In genomic region chr11:2920343-2920742, GRCh38 we compare ENCODE assay signal across 17 cellular contexts. TPM values are rescaled to one million over a fixed set of nuclear protein-coding genes. Genes with fewer than 3 reads are reported as not detected.
DNase-seq lines count a peak whose midpoint lies in the region; ATAC-seq, FAIRE-seq and TF ChIP-seq lines count a peak whose summit lies in the region.
"Had no signal": no experiment of that assay in that cellular context is flagged by ENCODE, and none has a peak within 500 bp of the region (broad histone marks: within the 10 kb centered on the region; RNA-seq: fewer than 3 reads in every experiment).

No MANE protein-coding gene starts in this region.

- no TSS peak for BruUV-seq in HepG2 (replicated peaks; lab: Mats Ljungman, UMichigan)

- FAIRE-seq in HepG2 (lab: Jason Lieb, UNC), result no peak
- FAIRE-seq: A204.1, H1 had no signal

- POLR2A ChIA-PET in HepG2 (lab: Yijun Ruan, JAX) (no interaction called here), RWPE1 (lab: Yijun Ruan, JAX; ENCODE audit: low non-redundant PET) (interaction anchor here (0.8 kb wide), 1 partner anchor 9 kb away, joined by 3 read pairs; no protein-coding TSS in a partner anchor)

- H2BK120ac ChIP-seq in mesenchymal stem cell (ENCODE audit: low read depth, low read length), result no peak overlapping the region

- TF ChIP-seq RAD21 in HepG2 (CRISPR knock-in tag; IDR thresholded peaks at IDR 0.05), result no peak

- H3K27ac Mint-ChIP-seq in stimulated activated effector memory CD8-positive, alpha-beta T cell treated with anti-CD3 and anti-CD28 coated beads, Interleukin-12 subunit alpha, Interleukin-12 subunit beta, amount 100 ng/mL, for 72 hours, result peak overlapping the region; percentile 52
- H3K27ac Mint-ChIP-seq: CD14-positive monocyte had no signal

- TF ChIP-seq EP300 in HepG2 (IDR thresholded peaks at IDR 0.05; ENCODE audit: low read depth in 2 of 2, low read length in 2 of 2), result no peak
- TF ChIP-seq EP300 in HepG2 (CRISPR knock-in tag; IDR thresholded peaks at IDR 0.05; ENCODE audit: borderline replicate concordance), result no peak

- ATAC-seq in HepG2 (no peak), right lobe of liver (no peak)
- no peak for ATAC-seq in stimulated activated effector memory CD8-positive, alpha-beta T cell treated with anti-CD3 and anti-CD28 coated beads, Interleukin-12 subunit alpha, Interleukin-12 subunit beta, amount 100 ng/mL, for 72 hours

- no peak for DNase-seq in HepG2 (ENCODE audit: low spot score)
- DNase-seq in right lobe of liver, result no peak
- no peak for DNase-seq in RWPE1 (ENCODE audit: low spot score)
- DNase-seq in mesenchymal stem cell, result no peak
- no peak for DNase-seq in stimulated activated effector memory CD8-positive, alpha-beta T cell treated with anti-CD3 and anti-CD28 coated beads, Interleukin-12 subunit alpha, Interleukin-12 subunit beta, amount 100 ng/mL, for 72 hours (ENCODE audit: low spot score in 2 of 2)
- DNase-seq in NK-92 (lab: John Stamatoyannopoulos, UW; ENCODE audit: unreplicated experiment), result no peak
- DNase-seq in NCI-H2171 treated with DMSO at 0.1 percent for 48 hours (lab: John Stamatoyannopoulos, UW), result no peak
- no peak for DNase-seq in stimulated activated CD4-positive, alpha-beta T cell treated with anti-CD3 and anti-CD28 coated beads, Interleukin-2, amount 100 ng/mL, for 48 hours
- DNase-seq: ACHN; BE2C; CD4-positive, alpha-beta memory T cell; DMS79 treated with DMSO at 0.1 percent for 48 hours; GF-D8 had no signal

- no peak overlapping the region for H3K4me3 Mint-ChIP-seq in stimulated activated effector memory CD8-positive, alpha-beta T cell treated with anti-CD3 and anti-CD28 coated beads, Interleukin-12 subunit alpha, Interleukin-12 subunit beta, amount 100 ng/mL, for 72 hours
- H3K4me3 Mint-ChIP-seq: CD14-positive monocyte; CD4-positive, alpha-beta memory T cell had no signal

- H3K18ac ChIP-seq in mesenchymal stem cell (ENCODE audit: low read depth in 1 of 2, low read length in 2 of 2), result no peak overlapping the region

- no peak overlapping the region for H2AK5ac ChIP-seq in mesenchymal stem cell (ENCODE audit: low read length, severe bottlenecking)

- H3K4ac ChIP-seq in mesenchymal stem cell (ENCODE audit: low read depth in 1 of 2, low read length in 2 of 2), result no peak overlapping the region

- H2BK12ac ChIP-seq in mesenchymal stem cell (ENCODE audit: low read length in 2 of 2), result no peak overlapping the region

- CTCF ChIA-PET in HepG2 (lab: Yijun Ruan, JAX; ENCODE audit: low intra/inter-chr PET ratio, low total read pairs) (no interaction called here), RWPE1 (lab: Yijun Ruan, JAX) (interaction anchor here (0.9 to 1.1 kb wide), 2 partner anchors 28 to 388 kb away, joined by 3 to 7 read pairs; no protein-coding TSS in a partner anchor)

- no peaks in the 10 kb centered on the region for H3K79me2 ChIP-seq in HepG2 (ENCODE audit: insufficient read depth, low read length)

- TF ChIP-seq CTCF in HepG2 (CRISPR knock-in tag; IDR thresholded peaks at IDR 0.05), result no peak
- no peak for TF ChIP-seq CTCF in right lobe of liver (IDR thresholded peaks at IDR 0.05)
- no peak for TF ChIP-seq CTCF in RWPE1 (conservative IDR thresholded peaks at IDR 0.05; ENCODE audit: low read depth)

- no peak overlapping the region for H2BK5ac ChIP-seq in mesenchymal stem cell (ENCODE audit: low read depth, low read length, poor library complexity, severe bottlenecking)

- H3K9ac ChIP-seq in HepG2 (ENCODE audit: insufficient read depth, low read depth, low read length) (no peak overlapping the region), mesenchymal stem cell (ENCODE audit: low read length) (no peak overlapping the region)

- H3K14ac ChIP-seq in mesenchymal stem cell (ENCODE audit: low read length in 2 of 2), result no peak overlapping the region

- H3K23ac ChIP-seq in mesenchymal stem cell (ENCODE audit: low read length in 2 of 2), result no peak overlapping the region

- in situ Hi-C loops in HepG2 (cut with HindIII; ENCODE audit: extremely low pct_ligation_motif_present, low pct_unique_long_range_greater_than_20kb), result no loop called here

- H3K9me3 Mint-ChIP-seq in stimulated activated effector memory CD8-positive, alpha-beta T cell treated with anti-CD3 and anti-CD28 coated beads, Interleukin-12 subunit alpha, Interleukin-12 subunit beta, amount 100 ng/mL, for 72 hours, result no peaks in the 10 kb centered on the region
- H3K9me3 Mint-ChIP-seq: CD14-positive monocyte; CD4-positive, alpha-beta memory T cell had no signal

- peaks cover 2% of the 10 kb centered on the region for H3K79me1 ChIP-seq in mesenchymal stem cell (replicated peaks; ENCODE audit: low read length, poor library complexity, severe bottlenecking)

- H2AFZ ChIP-seq in HepG2 (ENCODE audit: low read length) (no peak overlapping the region), mesenchymal stem cell (ENCODE audit: low read depth, low read length) (no peak overlapping the region)

- H4K8ac ChIP-seq in mesenchymal stem cell (ENCODE audit: low read length), result peak overlapping the region; percentile 20

- no peak overlapping the region for H3K27ac ChIP-seq in HepG2 (ENCODE audit: extremely low read length, insufficient read depth, low read length)
- H3K27ac ChIP-seq in right lobe of liver, result no peak overlapping the region
- H3K27ac ChIP-seq in RWPE1, result peak overlapping the region; percentile 21; the same call in 1 of the 2 replicates
- H3K27ac ChIP-seq in mesenchymal stem cell (ENCODE audit: low read length, poor library complexity, severe bottlenecking), result no peak overlapping the region

- no peaks in the 10 kb centered on the region for H3K4me1 Mint-ChIP-seq in stimulated activated effector memory CD8-positive, alpha-beta T cell treated with anti-CD3 and anti-CD28 coated beads, Interleukin-12 subunit alpha, Interleukin-12 subunit beta, amount 100 ng/mL, for 72 hours
- H3K4me1 Mint-ChIP-seq: CD14-positive monocyte; CD4-positive, alpha-beta memory T cell had no signal

- peaks cover 9% of the 10 kb centered on the region for H3K4me1 ChIP-seq in HepG2 (ENCODE audit: insufficient read depth, low read length)
- no peaks in the 10 kb centered on the region for H3K4me1 ChIP-seq in right lobe of liver
- H3K4me1 ChIP-seq in mesenchymal stem cell (ENCODE audit: control insufficient read depth, insufficient read depth, low read depth, low read length), result peaks cover 6% of the 10 kb centered on the region
- H3K4me1 ChIP-seq: HAP-1 had no signal

- 0 out of 2 replicates have a peak, but pooled peaks cover 2% of the 10 kb centered on the region for H4K20me1 ChIP-seq in HepG2 (ENCODE audit: insufficient read depth, low read length)

- 90% methylated on average over 10 of the region's 12 CpGs for WGBS in HepG2 (ENCODE audit: low lambda C conversion rate)
- 92% methylated on average over 5 of the region's 12 CpGs for WGBS in right lobe of liver (ENCODE audit: insufficient coverage, low coverage, low lambda C conversion rate, missing lambda C conversion rate)
- 97% methylated on average over 12 of the region's 12 CpGs for WGBS in mesenchymal stem cell

- intact Hi-C loops in HepG2 (cut with micrococcal nuclease; ENCODE audit: unreplicated experiment), result no loop called here
- intact Hi-C loops in right lobe of liver (cut with DNase I), result no loop called here

- no peaks in the 10 kb centered on the region for H3K27me3 ChIP-seq in HepG2 (ENCODE audit: control insufficient read depth in 1 of 2, insufficient read depth in 2 of 2, low read length in 2 of 2)
- H3K27me3 ChIP-seq in right lobe of liver, result no peaks in the 10 kb centered on the region
- H3K27me3 ChIP-seq in mesenchymal stem cell (ENCODE audit: control insufficient read depth in 1 of 2, insufficient read depth in 1 of 2, low read length in 2 of 2), result no peaks in the 10 kb centered on the region
- H3K27me3 ChIP-seq: BE2C had no signal

- TF ChIP-seq POLR2A in HepG2 (IDR thresholded peaks at IDR 0.05; ENCODE audit: insufficient read depth in 1 of 2, low read depth in 2 of 2, low read length in 2 of 2) (no peak), right lobe of liver (IDR thresholded peaks at IDR 0.05) (no peak)

- H3K4me2 ChIP-seq in HepG2 (ENCODE audit: low read depth, low read length) (no peak overlapping the region), mesenchymal stem cell (ENCODE audit: low read length, poor library complexity, severe bottlenecking) (no peak overlapping the region)

- H3K36me3 ChIP-seq in HepG2 (replicated peaks in 1 of 2; ENCODE audit: control insufficient read depth in 1 of 2, insufficient read depth in 2 of 2, low read length in 2 of 2) (no peaks in the 10 kb centered on the region), right lobe of liver (no peaks in the 10 kb centered on the region), mesenchymal stem cell (ENCODE audit: control insufficient read depth in 1 of 2, insufficient read depth in 2 of 2, low read depth in 1 of 2, low read length in 2 of 2) (peaks cover 0 to 30% of the 10 kb centered on the region in 2 experiments)
- H3K36me3 ChIP-seq: BE2C, HAP-1 had no signal

- H4K91ac ChIP-seq in mesenchymal stem cell (ENCODE audit: low read length), result peak overlapping the region; percentile 40

- no peak overlapping the region for H3K4me3 ChIP-seq in HepG2 (replicated peaks in 1 of 3; ENCODE audit: insufficient read depth in 1 of 3, low read depth in 2 of 3, low read length in 3 of 3)
- no peak overlapping the region for H3K4me3 ChIP-seq in right lobe of liver
- H3K4me3 ChIP-seq in mesenchymal stem cell (ENCODE audit: insufficient read depth in 1 of 2, low read depth in 1 of 2, low read length in 2 of 2), result no peak overlapping the region
- H3K4me3 ChIP-seq: HAP-1 had no signal

- H3K9me3 ChIP-seq in HepG2 (ENCODE audit: low read length) (no peaks in the 10 kb centered on the region), right lobe of liver (no peaks in the 10 kb centered on the region), mesenchymal stem cell (ENCODE audit: control insufficient read depth, low read length) (no peaks in the 10 kb centered on the region)
- H3K9me3 ChIP-seq: BE2C, HAP-1 had no signal

- H3K36me3 Mint-ChIP-seq in stimulated activated effector memory CD8-positive, alpha-beta T cell treated with anti-CD3 and anti-CD28 coated beads, Interleukin-12 subunit alpha, Interleukin-12 subunit beta, amount 100 ng/mL, for 72 hours, result no peaks in the 10 kb centered on the region
- H3K36me3 Mint-ChIP-seq: CD4-positive, alpha-beta memory T cell had no signal

- H2BK15ac ChIP-seq in mesenchymal stem cell (ENCODE audit: low read depth, poor library complexity, severe bottlenecking), result no peak overlapping the region

RNA-seq across cellular contexts. Expression of gene PHLDA2, which starts 8.9 kb away (rescaled TPM):
- total RNA-seq in HepG2 (2016; rRNA removed; fragmentation: Illumina TruSeq; extraction: Trizol) (0.36 and 0.55 TPM in 2 replicates), right lobe of liver (10 to 100 TPM in 2 of 6 experiments, 1 to 10 TPM in 1, under 1 TPM in 2, not detected in 1; 0.51 to 12.7 (median 5.9) TPM)
- total RNA-seq in HepG2 (2016; cell fraction: cytosol; rRNA removed; fragmentation: Illumina TruSeq; extraction: Trizol; ENCODE audit: low read depth), result 0.40 TPM in 1 of 2 replicates, not detected in the other
- total RNA-seq in HepG2 (2016; cell fraction: insoluble cytoplasmic fraction; rRNA removed; fragmentation: Illumina TruSeq; extraction: Trizol), result 0.27 and 0.56 TPM in 2 replicates
- total RNA-seq in HepG2 (2016; cell fraction: membrane; rRNA removed; fragmentation: Illumina TruSeq; extraction: Trizol), result 0.31 and 0.65 TPM in 2 replicates
- not detected in 2 replicates for total RNA-seq in HepG2 (2016; cell fraction: nucleus; rRNA removed; fragmentation: Illumina TruSeq; extraction: Trizol)
- polyA plus RNA-seq in HepG2 (2011; rRNA removed), result 0.78 and 1.5 TPM in 2 replicates
- polyA plus RNA-seq in HepG2 (2011; cell fraction: cytosol; rRNA removed), result 2.2 and 3.8 TPM in 2 replicates
- polyA plus RNA-seq in HepG2 (2011; cell fraction: nucleus; rRNA removed), result 3.7 and 3.9 TPM in 2 replicates
- polyA plus RNA-seq in HepG2 (2012), result 1.5 and 2.9 TPM in 2 replicates
- polyA plus RNA-seq in HepG2 (2016; cell fraction: cytosol; fragmentation: Illumina TruSeq; extraction: Trizol; ENCODE audit: low read depth), result 1.1 and 1.5 TPM in 2 replicates
- polyA plus RNA-seq in HepG2 (2016; cell fraction: insoluble cytoplasmic fraction; fragmentation: Illumina TruSeq; extraction: Trizol; ENCODE audit: low read depth), result 2.2 and 2.4 TPM in 2 replicates
- 1.2 and 1.5 TPM in 2 replicates for polyA plus RNA-seq in HepG2 (2016; cell fraction: membrane; fragmentation: Illumina TruSeq; extraction: Trizol; ENCODE audit: low read depth)
- polyA plus RNA-seq in HepG2 (2016; cell fraction: nucleus; fragmentation: Illumina TruSeq; extraction: Trizol; ENCODE audit: insufficient read depth, low read depth), result 2.0 and 2.5 TPM in 2 replicates
- 1.2 and 12.9 TPM in 2 replicates for polyA minus RNA-seq in HepG2 (2011; rRNA and poly(A)+ RNA removed; ENCODE audit: low replicate concordance)
- 0.88 and 1.4 TPM in 2 replicates for polyA minus RNA-seq in HepG2 (2011; cell fraction: cytosol; rRNA and poly(A)+ RNA removed)
- 0.64 and 0.87 TPM in 2 replicates for polyA minus RNA-seq in HepG2 (2011; cell fraction: nucleus; rRNA and poly(A)+ RNA removed)
- 272 TPM for polyA plus RNA-seq in mesenchymal stem cell (2013, experiment 1 of 2)
- 276 TPM for polyA plus RNA-seq in mesenchymal stem cell (2013, experiment 2 of 2)

RNA-seq across cellular contexts. Expression of gene CDKN1C, which starts 34.8 kb away (rescaled TPM):
- total RNA-seq in HepG2 (2016; rRNA removed; fragmentation: Illumina TruSeq; extraction: Trizol) (not detected in 2 replicates), right lobe of liver (1 to 10 TPM; 2.2 to 8.0 (median 3.6) TPM)
- total RNA-seq in HepG2 (2016; cell fraction: cytosol; rRNA removed; fragmentation: Illumina TruSeq; extraction: Trizol; ENCODE audit: low read depth), result not detected in 2 replicates
- not detected in 2 replicates for total RNA-seq in HepG2 (2016; cell fraction: insoluble cytoplasmic fraction; rRNA removed; fragmentation: Illumina TruSeq; extraction: Trizol)
- not detected in 2 replicates for total RNA-seq in HepG2 (2016; cell fraction: membrane; rRNA removed; fragmentation: Illumina TruSeq; extraction: Trizol)
- not detected in 2 replicates for total RNA-seq in HepG2 (2016; cell fraction: nucleus; rRNA removed; fragmentation: Illumina TruSeq; extraction: Trizol)
- not detected in 2 replicates for polyA plus RNA-seq in HepG2 (2011; rRNA removed)
- polyA plus RNA-seq in HepG2 (2011; cell fraction: cytosol; rRNA removed), result not detected in 2 replicates
- 0.10 and 0.23 TPM in 2 replicates for polyA plus RNA-seq in HepG2 (2011; cell fraction: nucleus; rRNA removed)
- polyA plus RNA-seq in HepG2 (2012), result not detected in 2 replicates
- not detected in 2 replicates for polyA plus RNA-seq in HepG2 (2016; cell fraction: cytosol; fragmentation: Illumina TruSeq; extraction: Trizol; ENCODE audit: low read depth)
- not detected in 2 replicates for polyA plus RNA-seq in HepG2 (2016; cell fraction: insoluble cytoplasmic fraction; fragmentation: Illumina TruSeq; extraction: Trizol; ENCODE audit: low read depth)
- polyA plus RNA-seq in HepG2 (2016; cell fraction: membrane; fragmentation: Illumina TruSeq; extraction: Trizol; ENCODE audit: low read depth), result not detected in 2 replicates
- not detected in 2 replicates for polyA plus RNA-seq in HepG2 (2016; cell fraction: nucleus; fragmentation: Illumina TruSeq; extraction: Trizol; ENCODE audit: insufficient read depth, low read depth)
- polyA minus RNA-seq in HepG2 (2011; rRNA and poly(A)+ RNA removed; ENCODE audit: low replicate concordance), result 17.4 TPM in 1 of 2 replicates, not detected in the other
- 0.30 and 0.70 TPM in 2 replicates for polyA minus RNA-seq in HepG2 (2011; cell fraction: cytosol; rRNA and poly(A)+ RNA removed)
- 0.52 TPM in 1 of 2 replicates, not detected in the other for polyA minus RNA-seq in HepG2 (2011; cell fraction: nucleus; rRNA and poly(A)+ RNA removed)
- polyA plus RNA-seq in mesenchymal stem cell (2013, experiment 1 of 2), result 29.4 TPM
- polyA plus RNA-seq in mesenchymal stem cell (2013, experiment 2 of 2), result 31.0 TPM
